Comparison of ENCODE assay signal across 8 cellular contexts in the genomic region with DNA sequence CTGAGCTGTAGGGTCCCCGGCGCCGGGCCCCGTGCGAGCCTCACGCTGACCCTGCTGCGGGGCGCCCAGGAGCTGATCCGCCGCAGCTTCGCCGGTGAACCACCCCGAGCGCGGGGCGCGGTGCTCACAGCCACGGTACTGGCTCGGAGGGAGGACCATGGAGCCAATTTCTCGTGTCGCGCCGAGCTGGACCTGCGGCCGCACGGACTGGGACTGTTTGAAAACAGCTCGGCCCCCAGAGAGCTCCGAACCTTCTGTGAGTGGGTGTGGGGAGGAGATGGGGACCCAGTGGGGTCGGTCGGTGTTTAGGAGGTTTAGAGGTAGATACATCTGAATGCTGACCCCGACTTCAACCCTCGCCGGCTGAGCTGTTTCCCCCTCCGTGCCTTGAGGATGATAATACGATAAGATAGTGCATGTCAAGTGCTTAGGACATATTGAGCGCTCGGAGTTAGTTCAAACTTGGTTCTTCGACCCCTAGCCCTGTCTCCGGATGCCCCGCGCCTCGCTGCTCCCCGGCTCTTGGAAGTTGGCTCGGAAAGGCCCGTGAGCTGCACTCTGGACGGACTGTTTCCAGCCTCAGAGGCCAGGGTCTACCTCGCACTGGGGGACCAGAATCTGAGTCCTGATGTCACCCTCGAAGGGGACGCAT. TPM values are rescaled to one million over a fixed set of nuclear protein-coding genes. Genes with fewer than 3 reads are reported as not detected.
DNase-seq lines count a peak whose midpoint lies in the region; ATAC-seq, FAIRE-seq and TF ChIP-seq lines count a peak whose summit lies in the region.

No MANE protein-coding gene starts in this region.

- in situ Hi-C loops in gastrocnemius medialis (cut with MboI; ENCODE audit: low sequenced_read_pairs in 4 of 4), result no loop called here
- in situ Hi-C loops in ACHN (cut with HindIII; ENCODE audit: low pct_ligation_motif_present, low pct_unique_long_range_greater_than_20kb, low sequenced_read_pairs), result no loop called here

- no peaks in the 10 kb centered on the region for H4K20me1 ChIP-seq in SK-N-SH (ENCODE audit: insufficient read depth)

- peak overlapping the region; percentile 61 for H2AFZ ChIP-seq in SK-N-SH (ENCODE audit: low read depth)

- peaks cover 0 to 39% of the 10 kb centered on the region in 2 experiments; a peak in 1 of 4 replicates for H3K4me1 ChIP-seq in SK-N-SH (ENCODE audit: control insufficient read depth in 1 of 2, insufficient read depth in 2 of 2, low read depth in 1 of 2, low read length in 1 of 2)
- peaks cover 29 to 49% of the 10 kb centered on the region in 2 donors for H3K4me1 ChIP-seq in gastrocnemius medialis

- no peak for TF ChIP-seq EP300 in SK-N-SH (IDR thresholded peaks at IDR 0.05; ENCODE audit: borderline replicate concordance in 1 of 2, low read depth in 1 of 2, low read length in 1 of 2)

- H3K9me2 ChIP-seq in SK-N-SH, result no peaks in the 10 kb centered on the region

- ATAC-seq in gastrocnemius medialis, result peak in 1 of 2 donors; percentile 10
- ATAC-seq in GM18858 (IDR thresholded peaks at IDR 0.05; ENCODE audit: unreplicated experiment), result no peak

- no peaks in the 10 kb centered on the region for H3K36me3 ChIP-seq in SK-N-SH (replicated peaks in 1 of 2; ENCODE audit: control insufficient read depth in 1 of 2, insufficient read depth in 2 of 2, low read length in 1 of 2)
- H3K36me3 ChIP-seq in gastrocnemius medialis, result no peaks in the 10 kb centered on the region

- no peaks in the 10 kb centered on the region; the same call in 1 of the 2 replicates for H3K27me3 ChIP-seq in SK-N-SH (ENCODE audit: insufficient read depth)
- H3K27me3 ChIP-seq in gastrocnemius medialis, result peaks cover 97 to 100% (median 98%) of the 10 kb centered on the region in 3 donors

- H3K79me2 ChIP-seq in SK-N-SH (ENCODE audit: insufficient read depth), result no peaks in the 10 kb centered on the region

- peaks cover 3% of the 10 kb centered on the region for H3F3A ChIP-seq in SK-N-SH (replicated peaks; ENCODE audit: insufficient read depth)

- H3K9ac ChIP-seq in SK-N-SH, result peak overlapping the region; percentile 39; the same call in 1 of the 2 replicates

- 2% methylated on average over 33 of the region's 49 CpGs for WGBS in SK-N-SH (ENCODE audit: low lambda C conversion rate)

- CTCF ChIA-PET in SK-N-SH (lab: Yijun Ruan, JAX), result interaction anchor here (0.6 to 2.9 kb wide), 11 partner anchors 12 to 153 kb away, joined by 3 to 21 read pairs (median 4); partner anchors contain the start of genes CDC37 and ICAM1

- TF ChIP-seq POLR2A in GM12891 (IDR thresholded peaks at IDR 0.05; ENCODE audit: low read depth, low read length) (no peak), gastrocnemius medialis (IDR thresholded peaks at IDR 0.05) (no peak)

- peak overlapping the region; percentile 98 for H3K4me2 ChIP-seq in SK-N-SH

- H3K27ac ChIP-seq in SK-N-SH (ENCODE audit: low read depth in 2 of 2, low read length in 1 of 2), result no peak overlapping the region
- no peak overlapping the region for H3K27ac ChIP-seq in gastrocnemius medialis

- TF ChIP-seq CTCF in SK-N-SH (IDR thresholded peaks at IDR 0.05) (no peak), fibroblast of villous mesenchyme (IDR thresholded peaks at IDR 0.05; ENCODE audit: insufficient read depth, low read depth, low read length) (no peak), gastrocnemius medialis (IDR thresholded peaks at IDR 0.05 in 4 of 5, conservative IDR thresholded peaks at IDR 0.05 in 1 of 5) (no peak)

- no peak for TF ChIP-seq RAD21 in SK-N-SH (IDR thresholded peaks at IDR 0.05; ENCODE audit: low read length)

- POLR2A ChIA-PET in SK-N-SH (lab: Yijun Ruan, JAX), result interaction anchor here (0.6 to 1.1 kb wide), 3 partner anchors 8 to 67 kb away, joined by 3 to 6 read pairs (median 3); no protein-coding TSS in a partner anchor

- FAIRE-seq in GM12891 (lab: Jason Lieb, UNC), result peak; percentile 33

- DNase-seq in GM12891 (ENCODE audit: insufficient read length, low spot score), result no peak
- DNase-seq in SK-N-SH, result no peak
- peak; percentile 4 for DNase-seq in fibroblast of villous mesenchyme (ENCODE audit: low read depth)
- no peak for DNase-seq in gastrocnemius medialis
- DNase-seq in SIG-M5 treated with dmso at 0.1 percent for 504 hours (lab: John Stamatoyannopoulos, UW; ENCODE audit: unreplicated experiment), result no peak
- no peak for DNase-seq in ACHN
- DNase-seq in stimulated activated CD4-positive, alpha-beta T cell treated with anti-CD3 and anti-CD28 coated beads, Interleukin-1b, Interleukin-23, amount 100 ng/mL, for 48 hours, result no peak

- intact Hi-C loops in gastrocnemius medialis (cut with DNase I; ENCODE audit: low total_unique reads), result no loop called here

- H3K9me3 ChIP-seq in SK-N-SH (no peaks in the 10 kb centered on the region), gastrocnemius medialis (no peaks in the 10 kb centered on the region)

- H3K4me3 ChIP-seq in SK-N-SH (ENCODE audit: low read depth in 2 of 2, low read length in 1 of 2) (peak overlapping the region; percentile 45 to 77), fibroblast of villous mesenchyme (ENCODE audit: low read depth, low read length) (peak overlapping the region; percentile 67), gastrocnemius medialis (peak overlapping the region; percentile 40 to 65 (median 46))

TF ChIP-seq in GM12891, 5 proteins besides CTCF, POLR2A, EP300 and RAD21:
- no peak for TF ChIP-seq TAF1 (IDR thresholded peaks at IDR 0.05; ENCODE audit: low read depth, low read length)
- TF ChIP-seq POLR2AphosphoS5 (IDR thresholded peaks at IDR 0.05; ENCODE audit: low read depth, low read length), result no peak
- TF ChIP-seq POU2F2 (IDR thresholded peaks at IDR 0.05; ENCODE audit: low read depth, low read length), result no peak
- no peak for TF ChIP-seq SPI1 (IDR thresholded peaks at IDR 0.05; ENCODE audit: low read depth, low read length)
- TF ChIP-seq PAX5 (IDR thresholded peaks at IDR 0.05; ENCODE audit: insufficient read depth, low read length, severe bottlenecking), result no peak
TF ChIP-seq in GM12891: peak in this region for 0.

TF ChIP-seq in SK-N-SH, 30 proteins besides CTCF, POLR2A, EP300 and RAD21:
- TF ChIP-seq, protein P1, sequence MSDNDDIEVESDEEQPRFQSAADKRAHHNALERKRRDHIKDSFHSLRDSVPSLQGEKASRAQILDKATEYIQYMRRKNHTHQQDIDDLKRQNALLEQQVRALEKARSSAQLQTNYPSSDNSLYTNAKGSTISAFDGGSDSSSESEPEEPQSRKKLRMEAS (IDR thresholded peaks at IDR 0.05; ENCODE audit: low read depth), result peak; percentile 1; the same call in 1 of the 2 replicates
- TF ChIP-seq RCOR1 (IDR thresholded peaks at IDR 0.05; ENCODE audit: low read length), result no peak

RNA-seq across cellular contexts. Expression of gene ICAM5, which starts 1.9 kb away (rescaled TPM):
- polyA plus RNA-seq in GM12891 (2012; ENCODE audit: low read depth, missing spikeins), result 2.1 TPM
- polyA plus RNA-seq in SK-N-SH (2012; rRNA removed), result 4.9 and 5.2 TPM in 2 replicates
- 0.95 and 2.6 TPM in 2 replicates for polyA plus RNA-seq in SK-N-SH (2012; cell fraction: cytosol; rRNA removed)
- polyA plus RNA-seq in SK-N-SH (2012; cell fraction: nucleus; rRNA removed), result 24.1 and 29.7 TPM in 2 replicates
- total RNA-seq in fibroblast of villous mesenchyme, result 5.5 and 11.7 TPM in 2 replicates
- total RNA-seq in gastrocnemius medialis, result not detected

RNA-seq across cellular contexts. Expression of gene ICAM4, which starts 4.9 kb away (rescaled TPM):
- 0.77 TPM for polyA plus RNA-seq in GM12891 (2012; ENCODE audit: low read depth, missing spikeins)
- 0.05 TPM in 2 replicates for polyA plus RNA-seq in SK-N-SH (2012; rRNA removed)
- polyA plus RNA-seq in SK-N-SH (2012; cell fraction: cytosol; rRNA removed), result 0.03 and 0.05 TPM in 2 replicates
- 0.11 and 0.20 TPM in 2 replicates for polyA plus RNA-seq in SK-N-SH (2012; cell fraction: nucleus; rRNA removed)
- total RNA-seq in fibroblast of villous mesenchyme (3.2 and 4.7 TPM in 2 replicates), gastrocnemius medialis (not detected)

RNA-seq across cellular contexts. Expression of gene ZGLP1, which starts 17.9 kb away (rescaled TPM):
- polyA plus RNA-seq in GM12891 (2012; ENCODE audit: low read depth, missing spikeins), result 1.3 TPM
- 1.8 and 2.1 TPM in 2 replicates for polyA plus RNA-seq in SK-N-SH (2012; rRNA removed)
- 0.59 and 0.92 TPM in 2 replicates for polyA plus RNA-seq in SK-N-SH (2012; cell fraction: cytosol; rRNA removed)
- 15.4 and 19.0 TPM in 2 replicates for polyA plus RNA-seq in SK-N-SH (2012; cell fraction: nucleus; rRNA removed)
- 0.32 and 0.43 TPM in 2 replicates for total RNA-seq in fibroblast of villous mesenchyme
- 1 to 10 TPM in 1 of 4 donors, under 1 TPM in 1, not detected in 2; 0.80 to 3.1 TPM for total RNA-seq in gastrocnemius medialis

RNA-seq across cellular contexts. Expression of gene ICAM1, which starts 20.8 kb away (rescaled TPM):
- polyA plus RNA-seq in GM12891 (2012; ENCODE audit: low read depth, missing spikeins), result 55.2 TPM
- polyA plus RNA-seq in SK-N-SH (2012; rRNA removed), result 14.5 and 14.8 TPM in 2 replicates
- polyA plus RNA-seq in SK-N-SH (2012; cell fraction: cytosol; rRNA removed), result 7.0 and 9.5 TPM in 2 replicates
- polyA plus RNA-seq in SK-N-SH (2012; cell fraction: nucleus; rRNA removed), result 27.0 and 35.4 TPM in 2 replicates
- total RNA-seq in fibroblast of villous mesenchyme (75.1 and 244 TPM in 2 replicates), gastrocnemius medialis (10 to 100 TPM in 1 of 4 donors, 1 to 10 TPM in 3; 5.0 to 10.5 (median 7.7) TPM)

RNA-seq across cellular contexts. Expression of gene FDX2, which starts 24.1 kb away (rescaled TPM):
- polyA plus RNA-seq in GM12891 (2012; ENCODE audit: low read depth, missing spikeins), result 10.7 TPM
- polyA plus RNA-seq in SK-N-SH (2012; rRNA removed), result 45.8 TPM in 2 replicates
- polyA plus RNA-seq in SK-N-SH (2012; cell fraction: cytosol; rRNA removed), result 24.1 and 32.4 TPM in 2 replicates
- polyA plus RNA-seq in SK-N-SH (2012; cell fraction: nucleus; rRNA removed), result 44.3 and 76.3 TPM in 2 replicates
- total RNA-seq in fibroblast of villous mesenchyme (24.2 and 30.3 TPM in 2 replicates), gastrocnemius medialis (10 to 100 TPM in 3 of 4 donors, 1 to 10 TPM in 1; 9.1 to 32.0 (median 21.9) TPM)
